In the genomic region with DNA sequence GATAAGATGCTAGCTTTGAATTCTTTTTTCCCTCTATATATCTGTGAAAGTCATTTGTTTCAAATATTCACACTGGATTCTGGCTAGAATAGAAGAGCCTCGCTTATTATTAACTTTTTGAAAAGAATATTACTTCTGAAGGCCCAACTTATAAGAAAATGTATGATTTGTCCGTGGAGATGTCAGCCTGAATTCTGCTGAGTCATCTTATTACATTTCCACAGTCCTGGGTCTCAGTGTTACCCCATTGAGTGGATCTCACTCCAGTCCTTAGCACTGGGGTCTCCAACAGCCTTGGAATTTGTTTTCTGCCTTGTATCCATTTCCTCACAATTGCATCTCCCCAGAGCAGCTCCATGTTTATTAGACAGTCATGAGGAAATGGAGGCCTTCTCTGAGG, we compare ENCODE assay signal across 25 cellular contexts.
DNase-seq lines count a peak whose midpoint lies in the region; ATAC-seq and TF ChIP-seq lines count a peak whose summit lies in the region.
"Had no signal": no experiment of that assay in that cellular context is flagged by ENCODE, and none has a peak within 500 bp of the region (broad histone marks: within the 10 kb centered on the region; RNA-seq: fewer than 3 reads in every experiment).

No MANE protein-coding gene starts in this region.

- TF ChIP-seq POLR2A in spleen (IDR thresholded peaks at IDR 0.05) = no peak

- H3K9me3 ChIP-seq in T-helper 17 cell (ENCODE audit: control insufficient read depth, low read length, poor library complexity, severe bottlenecking) (no peaks in the 10 kb centered on the region), spleen (no peaks in the 10 kb centered on the region)
- H3K9me3 ChIP-seq: suprapubic skin, uterus had no signal

- peaks cover 84% of the 10 kb centered on the region for H3K4me1 Mint-ChIP-seq in activated T-cell treated with anti-CD3 and anti-CD28 coated beads, Interleukin-2, amount 50 U/mL, for 24 hours (ENCODE audit: low read depth)
- peaks cover 56% of the 10 kb centered on the region for H3K4me1 Mint-ChIP-seq in T-helper 17 cell
- H3K4me1 Mint-ChIP-seq in effector memory CD8-positive, alpha-beta T cell (ENCODE audit: low read depth in 2 of 2) = peaks cover 67 to 78% of the 10 kb centered on the region in 2 donors
- H3K4me1 Mint-ChIP-seq: activated B cell treated with CpG ODN at 0.5 μM for 24 hours had no signal

- H3K27me3 ChIP-seq in spleen (replicated peaks in 1 of 7) = no peaks in the 10 kb centered on the region
- H3K27me3 ChIP-seq: suprapubic skin, uterus had no signal

- 31 to 71% (median 45%) methylated on average over 2 of the region's 2 CpGs for WGBS in spleen, 5 donors

- no peaks in the 10 kb centered on the region for H3K36me3 ChIP-seq in spleen
- H3K36me3 ChIP-seq: suprapubic skin, uterus had no signal

- peaks cover 3% of the 10 kb centered on the region for H3K9me3 Mint-ChIP-seq in activated T-cell treated with anti-CD3 and anti-CD28 coated beads, Interleukin-2, amount 50 U/mL, for 24 hours
- H3K9me3 Mint-ChIP-seq in effector memory CD8-positive, alpha-beta T cell = no peaks in the 10 kb centered on the region
- H3K9me3 Mint-ChIP-seq: activated B cell treated with CpG ODN at 0.5 μM for 24 hours had no signal

- H3K4me3 Mint-ChIP-seq in activated T-cell treated with anti-CD3 and anti-CD28 coated beads, Interleukin-2, amount 50 U/mL, for 24 hours = no peak overlapping the region
- H3K4me3 Mint-ChIP-seq in T-helper 17 cell = peak overlapping the region; percentile 31
- peak overlapping the region; percentile 73 to 90 for H3K4me3 Mint-ChIP-seq in effector memory CD8-positive, alpha-beta T cell
- H3K4me3 Mint-ChIP-seq: activated B cell treated with CpG ODN at 0.5 μM for 24 hours had no signal

- intact Hi-C loops in spleen (cut with DNase I; ENCODE audit: low total_unique reads) = no loop called here

- H3K4me3 ChIP-seq in spleen = no peak overlapping the region
- H3K4me3 ChIP-seq: lung, suprapubic skin, uterus had no signal

- H3K27ac Mint-ChIP-seq in activated T-cell treated with anti-CD3 and anti-CD28 coated beads, Interleukin-2, amount 50 U/mL, for 24 hours = peak overlapping the region; percentile 68
- H3K27ac Mint-ChIP-seq in T-helper 17 cell = peak overlapping the region; percentile 8
- H3K27ac Mint-ChIP-seq in effector memory CD8-positive, alpha-beta T cell = peak overlapping the region; percentile 72 to 97
- H3K27ac Mint-ChIP-seq: activated B cell treated with CpG ODN at 0.5 μM for 24 hours had no signal

- peak overlapping the region in 6 of 8 donors; percentile 26 to 87 (median 70) for H3K27ac ChIP-seq in spleen
- H3K27ac ChIP-seq: suprapubic skin, uterus had no signal

- H3K4me1 ChIP-seq in spleen = peaks cover 0 to 72% (median 19%) of the 10 kb centered on the region in 6 donors
- H3K4me1 ChIP-seq: suprapubic skin, uterus had no signal

- no peaks in the 10 kb centered on the region for H3K27me3 Mint-ChIP-seq in activated T-cell treated with anti-CD3 and anti-CD28 coated beads, Interleukin-2, amount 50 U/mL, for 24 hours
- H3K27me3 Mint-ChIP-seq in T-helper 17 cell = no peaks in the 10 kb centered on the region
- H3K27me3 Mint-ChIP-seq in effector memory CD8-positive, alpha-beta T cell = no peaks in the 10 kb centered on the region
- H3K27me3 Mint-ChIP-seq: activated B cell treated with CpG ODN at 0.5 μM for 24 hours had no signal

- no peaks in the 10 kb centered on the region for H3K36me3 Mint-ChIP-seq in activated T-cell treated with anti-CD3 and anti-CD28 coated beads, Interleukin-2, amount 50 U/mL, for 24 hours (ENCODE audit: low read depth)
- H3K36me3 Mint-ChIP-seq in T-helper 17 cell (ENCODE audit: low read depth) = no peaks in the 10 kb centered on the region
- H3K36me3 Mint-ChIP-seq in effector memory CD8-positive, alpha-beta T cell (ENCODE audit: insufficient read depth) = peaks cover 7% of the 10 kb centered on the region

- no peak for DNase-seq in activated T-cell treated with anti-CD3 and anti-CD28 coated beads, Interleukin-2, amount 50 U/mL, for 24 hours
- no peak for DNase-seq in activated T-cell treated with anti-CD3 and anti-CD28 coated beads, Interleukin-2, amount 50 U/mL, for 48 hours
- no peak for DNase-seq in T-helper 17 cell
- DNase-seq in effector memory CD8-positive, alpha-beta T cell = no peak
- DNase-seq in spleen = no peak
- DNase-seq in AML-193 (lab: John Stamatoyannopoulos, UW) = no peak
- DNase-seq in cerebellar cortex (ENCODE audit: low spot score) = no peak
- no peak for DNase-seq in pons (ENCODE audit: low spot score)
- DNase-seq: ACHN; activated B cell treated with CpG ODN at 0.5 μM for 24 hours; C1 segment of cervical spinal cord; effector CD4-positive, alpha-beta T cell; GDM1; GOT3; hypothalamus; KBM-7; kidney; NCI-H2029; NCI-H446; right cardiac atrium; T1000; uterus had no signal

- no peak for TF ChIP-seq CTCF in spleen (IDR thresholded peaks at IDR 0.05 in 8 of 11, conservative IDR thresholded peaks at IDR 0.05 in 3 of 11)

- ATAC-seq in T-helper 17 cell = no peak
- ATAC-seq in effector memory CD8-positive, alpha-beta T cell (replicated peaks) = no peak
- ATAC-seq: esophagus mucosa, right cardiac atrium had no signal

Comparison
In these comparisons a context has a peak if more than half of its experiments do, and no peak if none do; other contexts are left out.
1. H3K27ac Mint-ChIP-seq: peak in every context shown above with its lines; median percentile 84 in effector memory CD8-positive, alpha-beta T cell; 68 in activated T-cell treated with anti-CD3 and anti-CD28 coated beads, Interleukin-2, amount 50 U/mL, for 24 hours; 8 in T-helper 17 cell.